Comparison of ENCODE assay signal across 9 cellular contexts in the genomic region with DNA sequence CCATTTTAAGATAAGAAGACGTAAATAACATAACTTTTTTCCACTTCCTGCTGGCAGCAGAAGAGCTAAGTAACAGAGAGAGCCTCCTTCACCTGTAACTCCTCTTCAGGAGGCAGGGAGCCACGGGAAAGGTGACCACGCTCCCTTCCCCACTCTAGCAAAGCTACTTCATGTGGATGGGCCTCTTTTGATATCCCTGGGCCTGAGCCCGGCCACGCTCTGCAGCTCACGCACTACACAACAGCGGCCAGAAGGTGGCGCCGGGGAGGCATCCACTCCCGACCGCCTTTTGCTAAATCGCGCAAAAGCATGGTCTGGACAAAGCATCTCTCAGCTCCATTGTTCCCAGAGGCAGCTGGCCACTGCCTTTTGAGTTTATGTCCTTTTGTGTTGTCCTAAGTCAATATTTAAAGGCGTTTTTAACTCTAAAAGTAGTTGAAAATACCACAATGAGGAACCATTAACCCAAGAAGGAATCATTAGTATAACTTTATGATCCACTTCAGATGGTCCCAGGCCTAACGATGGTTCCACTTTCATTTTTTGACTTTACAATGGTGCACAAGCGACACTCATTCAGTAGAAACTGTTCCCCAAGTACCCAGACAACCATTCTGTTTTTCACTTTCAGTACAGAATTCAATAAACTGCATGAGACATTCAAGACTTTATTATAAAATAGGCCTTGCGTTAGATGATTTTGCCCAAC. TPM values are rescaled to one million over a fixed set of nuclear protein-coding genes. Genes with fewer than 3 reads are reported as not detected.
DNase-seq lines count a peak whose midpoint lies in the region; ATAC-seq and TF ChIP-seq lines count a peak whose summit lies in the region.
"Had no signal": no experiment of that assay in that cellular context is flagged by ENCODE, and none has a peak within 500 bp of the region (broad histone marks: within the 10 kb centered on the region; RNA-seq: fewer than 3 reads in every experiment).

No MANE protein-coding gene starts in this region.

- H3K4me1 Mint-ChIP-seq in CD8-positive, alpha-beta memory T cell, result peaks cover 8 to 14% (median 12%) of the 10 kb centered on the region in 3 donors

- ATAC-seq in GM19452 (IDR thresholded peaks at IDR 0.05; ENCODE audit: unreplicated experiment), result peak; percentile 97
- ATAC-seq in HG03460 (IDR thresholded peaks at IDR 0.05; ENCODE audit: unreplicated experiment), result peak; percentile 87
- ATAC-seq in lung (ENCODE audit: insufficient read depth, low FRiP score), result peak; percentile 81

- peak; percentile 94 for TF ChIP-seq CTCF in lung (IDR thresholded peaks at IDR 0.05; ENCODE audit: control extremely low read depth, extremely low read depth)

- H3K9me3 ChIP-seq in CD8-positive, alpha-beta memory T cell (ENCODE audit: low read length), result no peaks in the 10 kb centered on the region
- H3K9me3 ChIP-seq in lung (ENCODE audit: control insufficient read depth in 2 of 2, insufficient read depth in 1 of 2, low read length in 1 of 2), result no peaks in the 10 kb centered on the region

- peak overlapping the region in 1 of 7 donors; percentile 79 for H3K4me3 Mint-ChIP-seq in CD8-positive, alpha-beta memory T cell
- H3K4me3 Mint-ChIP-seq: activated naive CD4-positive, alpha-beta T cell treated with anti-CD3 and anti-CD28 coated beads, Interleukin-2, amount 50 U/mL, for 24 hours had no signal

- H3K27ac Mint-ChIP-seq in CD8-positive, alpha-beta memory T cell, result no peak overlapping the region
- H3K27ac Mint-ChIP-seq: activated naive CD4-positive, alpha-beta T cell treated with anti-CD3 and anti-CD28 coated beads, Interleukin-2, amount 50 U/mL, for 24 hours had no signal

- peaks cover 2 to 12% of the 10 kb centered on the region in 2 donors for H3K27me3 Mint-ChIP-seq in CD8-positive, alpha-beta memory T cell

- no peaks in the 10 kb centered on the region for H3K36me3 ChIP-seq in CD8-positive, alpha-beta memory T cell (ENCODE audit: insufficient read depth, low read length)
- H3K36me3 ChIP-seq in lung (ENCODE audit: control insufficient read depth in 2 of 2, insufficient read depth in 2 of 2, low read length in 2 of 2), result no peaks in the 10 kb centered on the region

- no peaks in the 10 kb centered on the region for H3K27me3 ChIP-seq in CD8-positive, alpha-beta memory T cell (ENCODE audit: insufficient read depth, low read length, poor library complexity, severe bottlenecking)
- H3K27me3 ChIP-seq in lung (ENCODE audit: control insufficient read depth, insufficient read depth), result no peaks in the 10 kb centered on the region

- no peaks in the 10 kb centered on the region for H3K4me1 ChIP-seq in CD8-positive, alpha-beta memory T cell (ENCODE audit: insufficient read depth, low read length)
- H3K4me1 ChIP-seq in lung (ENCODE audit: control insufficient read depth in 2 of 2, insufficient read depth in 2 of 2, low read length in 2 of 2), result peaks cover 0 to 3% of the 10 kb centered on the region in 2 donors

- H3K9me3 Mint-ChIP-seq in CD8-positive, alpha-beta memory T cell, result no peaks in the 10 kb centered on the region
- H3K9me3 Mint-ChIP-seq: activated naive CD4-positive, alpha-beta T cell treated with anti-CD3 and anti-CD28 coated beads, Interleukin-2, amount 50 U/mL, for 24 hours had no signal

- POLR2A ChIA-PET in CD8-positive, alpha-beta memory T cell (lab: Charles Lee), result no interaction called here

- WGBS in lung, 2 donors, result 21 to 25% methylated on average over 17 of the region's 17 CpGs

- peak; percentile 57 to 78 (median 63) for DNase-seq in CD8-positive, alpha-beta memory T cell
- DNase-seq in NCI-H524 treated with DMSO at 0.1 percent for 48 hours (lab: John Stamatoyannopoulos, UW) (peak; percentile 34), dedifferentiated amniotic fluid mesenchymal stem cell (ENCODE audit: extremely low spot score) (peak; percentile 61), lung (ENCODE audit: low spot score) (peak; percentile 86)
- peak; percentile 78 for DNase-seq in activated CD4-positive, alpha-beta T cell treated with anti-CD3 and anti-CD28 coated beads, Interleukin-2, amount 50 U/mL, for 1 hour
- peak; percentile 47 for DNase-seq in stimulated activated CD8-positive, alpha-beta memory T cell treated with anti-CD3 and anti-CD28 coated beads, Interleukin-12 subunit alpha, Interleukin-12 subunit beta, amount 100 ng/mL, for 24 hours (ENCODE audit: extremely low read depth)

- no peak overlapping the region for H3K4me3 ChIP-seq in CD8-positive, alpha-beta memory T cell (ENCODE audit: low read length)
- no peak overlapping the region for H3K4me3 ChIP-seq in lung

- CTCF ChIA-PET in CD8-positive, alpha-beta memory T cell (lab: Charles Lee), result interaction anchor here (0.7 to 7.7 kb wide), 25 partner anchors 8 to 352 kb away, joined by 3 to 101 read pairs (median 4); partner anchors contain the start of genes ATPSCKMT and CCT5

- no peaks in the 10 kb centered on the region for H3K36me3 Mint-ChIP-seq in CD8-positive, alpha-beta memory T cell
- H3K36me3 Mint-ChIP-seq: activated naive CD4-positive, alpha-beta T cell treated with anti-CD3 and anti-CD28 coated beads, Interleukin-2, amount 50 U/mL, for 24 hours had no signal

- H3K27ac ChIP-seq in CD8-positive, alpha-beta memory T cell (ENCODE audit: low read depth, low read length), result no peak overlapping the region
- no peak overlapping the region for H3K27ac ChIP-seq in lung (ENCODE audit: low read depth in 1 of 2, low read length in 1 of 2)

RNA-seq across cellular contexts. Expression of gene CMBL, which starts 23.6 kb away (rescaled TPM):
- total RNA-seq in CD8-positive, alpha-beta memory T cell, result 1 to 10 TPM; 3.7 to 3.8 TPM
- polyA plus RNA-seq in CD8-positive, alpha-beta memory T cell, result 0.97 TPM
- 10 to 100 TPM; 14.6 to 15.9 TPM for total RNA-seq in lung
- 10 to 100 TPM in 1 of 2 donors, 1 to 10 TPM in 1; 8.1 to 11.2 TPM for polyA plus RNA-seq in lung

RNA-seq across cellular contexts. Expression of gene CCT5, which starts 34.0 kb away (rescaled TPM):
- total RNA-seq in CD8-positive, alpha-beta memory T cell, result 100 to 1,000 TPM; 532 to 537 TPM
- polyA plus RNA-seq in CD8-positive, alpha-beta memory T cell, result 228 TPM
- total RNA-seq in lung, result 100 to 1,000 TPM; 127 to 158 TPM
- 100 to 1,000 TPM; 151 to 257 TPM for polyA plus RNA-seq in lung

RNA-seq across cellular contexts. Expression of gene ATPSCKMT, which starts 34.4 kb away (rescaled TPM):
- total RNA-seq in CD8-positive, alpha-beta memory T cell, result 10 to 100 TPM; 30.6 to 32.5 TPM
- polyA plus RNA-seq in CD8-positive, alpha-beta memory T cell, result 7.0 TPM
- total RNA-seq in lung, result 10 to 100 TPM; 23.4 to 28.2 TPM
- polyA plus RNA-seq in lung, result 10 to 100 TPM in 1 of 2 donors, 1 to 10 TPM in 1; 9.7 to 12.0 TPM

Comparison
In these comparisons a context has a peak if more than half of its experiments do, and no peak if none do; other contexts are left out.
1. DNase-seq: peak in every context shown above with its lines; median percentile 86 in lung; 78 in activated CD4-positive, alpha-beta T cell treated with anti-CD3 and anti-CD28 coated beads, Interleukin-2, amount 50 U/mL, for 1 hour; 63 in CD8-positive, alpha-beta memory T cell; 61 in dedifferentiated amniotic fluid mesenchymal stem cell; 47 in stimulated activated CD8-positive, alpha-beta memory T cell treated with anti-CD3 and anti-CD28 coated beads, Interleukin-12 subunit alpha, Interleukin-12 subunit beta, amount 100 ng/mL, for 24 hours; 34 in NCI-H524 treated with DMSO at 0.1 percent for 48 hours.